ENCODE assay signal across 8 cellular contexts in the genomic region with DNA sequence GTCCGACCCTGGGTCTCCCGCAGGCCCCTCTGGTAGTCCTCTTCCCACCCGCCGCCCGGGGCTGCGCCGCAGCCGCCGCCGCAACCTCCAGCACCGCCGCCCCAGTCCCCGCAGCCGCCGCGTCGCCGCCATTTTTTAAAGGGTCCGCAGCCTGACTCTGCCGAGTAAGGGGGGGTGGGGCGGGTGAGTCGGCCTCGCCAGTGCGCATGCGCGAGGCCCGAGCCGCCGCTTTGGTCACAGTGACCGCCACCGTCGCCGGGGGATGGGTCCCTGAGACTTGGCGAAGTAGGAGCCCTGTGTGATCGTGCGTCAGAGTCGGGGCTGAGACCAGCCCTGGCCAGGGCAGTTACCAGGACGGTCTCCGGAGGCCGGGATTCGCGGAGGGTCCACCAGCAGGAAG.
A peak's percentile ranks its signal among the peaks of the same experiment; 100 is the strongest.
DNase-seq lines count a peak whose midpoint lies in the region; ATAC-seq, FAIRE-seq and TF ChIP-seq lines count a peak whose summit lies in the region.
"Not testable (repeated sequence)": the region's sequence is repeated elsewhere in the genome, so short reads cannot be mapped to it uniquely, and the experiment has no call there.

No MANE protein-coding gene starts in this region.

- H3K27ac Mint-ChIP-seq in activated T-cell treated with anti-CD3 and anti-CD28 coated beads, Interleukin-2, amount 50 U/mL, for 24 hours: peak overlapping the region; percentile 95

- not testable (repeated sequence) for H3K27me3 Mint-ChIP-seq in activated T-cell treated with anti-CD3 and anti-CD28 coated beads, Interleukin-2, amount 50 U/mL, for 24 hours

- H3K36me3 Mint-ChIP-seq in activated T-cell treated with anti-CD3 and anti-CD28 coated beads, Interleukin-2, amount 50 U/mL, for 24 hours (ENCODE audit: low read depth): not testable (repeated sequence)

- peak in 1 of 2 experiments; percentile 86 for DNase-seq in HAP-1 (ENCODE audit: low spot score in 2 of 2)
- DNase-seq in T-helper 2 cell: peak in 3 of 5 experiments; percentile 37 to 58 (median 57)
- peak; percentile 86 for DNase-seq in activated T-cell treated with anti-CD3 and anti-CD28 coated beads, Interleukin-2, amount 50 U/mL, for 24 hours
- DNase-seq in bronchial epithelial cell (ENCODE audit: low read depth): not testable (repeated sequence)
- DNase-seq in left ventricle myocardium inferior: peak; percentile 85
- peak; percentile 26 for DNase-seq in omental fat pad (ENCODE audit: low spot score)
- DNase-seq in stimulated activated CD4-positive, alpha-beta T cell treated with anti-CD3 and anti-CD28 coated beads, TNF-alpha, amount 100 ng/mL, for 24 hours (ENCODE audit: low read depth in 3 of 3): peak; percentile 13 to 68 (median 52)
- DNase-seq in uterus: peak; percentile 60 to 64

- H3K9me3 Mint-ChIP-seq in activated T-cell treated with anti-CD3 and anti-CD28 coated beads, Interleukin-2, amount 50 U/mL, for 24 hours: not testable (repeated sequence)

- not testable (repeated sequence) for H3K4me1 Mint-ChIP-seq in activated T-cell treated with anti-CD3 and anti-CD28 coated beads, Interleukin-2, amount 50 U/mL, for 24 hours (ENCODE audit: low read depth)

- H3K4me3 ChIP-seq in HAP-1: peak overlapping the region; percentile 48
- peak overlapping the region; percentile 23 for H3K4me3 ChIP-seq in bronchial epithelial cell (ENCODE audit: low read depth, low read length)
- H3K4me3 ChIP-seq in left ventricle myocardium inferior: peak overlapping the region; percentile 69
- peak overlapping the region; percentile 47 to 71 for H3K4me3 ChIP-seq in uterus

- TF ChIP-seq POLR2A in uterus (IDR thresholded peaks at IDR 0.05): peak; percentile 39 to 66

- not testable (repeated sequence) for H3K9me3 ChIP-seq in HAP-1; left ventricle myocardium inferior (replicated peaks); uterus

- in situ Hi-C loops in HAP-1 (cut with MboI; ENCODE audit: low sequenced_read_pairs): not testable (repeated sequence)

- H3K27ac ChIP-seq in left ventricle myocardium inferior (replicated peaks): peak overlapping the region; percentile 84
- H3K27ac ChIP-seq in uterus: peak overlapping the region; percentile 59 to 76

- H3K27me3 ChIP-seq in HAP-1 (ENCODE audit: low read depth); bronchial epithelial cell (ENCODE audit: control insufficient read depth, insufficient read depth, low read length); left ventricle myocardium inferior (ENCODE audit: low read depth); uterus: not testable (repeated sequence)

- FAIRE-seq in bronchial epithelial cell (lab: Jason Lieb, UNC): not testable (repeated sequence)

- not testable (repeated sequence) for H3K36me3 ChIP-seq in HAP-1 (replicated peaks); bronchial epithelial cell (ENCODE audit: control insufficient read depth, insufficient read depth, low read length); left ventricle myocardium inferior; uterus

- not testable (repeated sequence) for ATAC-seq in omental fat pad (ENCODE audit: low FRiP score)

- H3K4me3 Mint-ChIP-seq in activated T-cell treated with anti-CD3 and anti-CD28 coated beads, Interleukin-2, amount 50 U/mL, for 24 hours: peak overlapping the region; percentile 87

- H3K4me1 ChIP-seq in HAP-1, left ventricle myocardium inferior, uterus: not testable (repeated sequence)

- intact Hi-C loops in left ventricle myocardium inferior (cut with micrococcal nuclease); uterus (cut with DNase I; ENCODE audit: low total_unique reads): not testable (repeated sequence)

- TF ChIP-seq CTCF in bronchial epithelial cell (IDR thresholded peaks at IDR 0.05; ENCODE audit: insufficient read depth, low read length, severe bottlenecking); left ventricle myocardium inferior (IDR thresholded peaks at IDR 0.05; ENCODE audit: borderline replicate concordance); omental fat pad (IDR thresholded peaks at IDR 0.05); uterus (IDR thresholded peaks at IDR 0.05): not testable (repeated sequence)
